1 cellular context compared by ENCODE assay signal in genomic region chr19:51207747-51208146, GRCh38.
TF ChIP-seq lines count a peak whose summit lies in the region.

No MANE protein-coding gene starts in this region.

TF ChIP-seq in HepG2, 621 proteins besides CTCF, POLR2A, EP300 and RAD21:
- no peak for TF ChIP-seq SMAD1 (CRISPR knock-in tag; IDR thresholded peaks at IDR 0.05; ENCODE audit: borderline replicate concordance, low read depth)
- no peak for TF ChIP-seq TIGD3 (CRISPR knock-in tag; IDR thresholded peaks at IDR 0.05; ENCODE audit: borderline replicate concordance)
- TF ChIP-seq MIXL1 (CRISPR knock-in tag; IDR thresholded peaks at IDR 0.05) = no peak
- no peak for TF ChIP-seq BORCS8-MEF2B (CRISPR knock-in tag; IDR thresholded peaks at IDR 0.05)
- TF ChIP-seq UBTF (CRISPR knock-in tag; IDR thresholded peaks at IDR 0.05) = no peak
- TF ChIP-seq ZFP36L1 (CRISPR knock-in tag; IDR thresholded peaks at IDR 0.05) = no peak
- no peak for TF ChIP-seq ZNF263 (CRISPR knock-in tag; IDR thresholded peaks at IDR 0.05)
- no peak for TF ChIP-seq TEAD3 (CRISPR knock-in tag; optimal IDR thresholded peaks at IDR 0.05; ENCODE audit: borderline replicate concordance)
- TF ChIP-seq ATF2 (CRISPR knock-in tag; IDR thresholded peaks at IDR 0.05) = no peak
